20 cellular contexts compared by ENCODE assay signal in genomic region chr6:134046054-134046453, GRCh38.
"Had no signal": no experiment of that assay in that cellular context is flagged by ENCODE, and none has a peak within 500 bp of the region (broad histone marks: within the 10 kb centered on the region; RNA-seq: fewer than 3 reads in every experiment).

No MANE protein-coding gene starts in this region.

- ATAC-seq: activated T-helper 17 cell treated with anti-CD3 and anti-CD28 coated beads, Interleukin-2, amount 50 U/mL, for 72 hours; right cardiac atrium; stimulated activated naive CD8-positive, alpha-beta T cell treated with anti-CD3 and anti-CD28 coated beads, Interleukin-15, amount 100 ng/mL, for 72 hours; WTC11 had no signal

- H3K4me3 ChIP-seq: dorsolateral prefrontal cortex, lung, smooth muscle cell had no signal

- H3K4me2 ChIP-seq: smooth muscle cell had no signal

- DNase-seq: activated CD4-positive, alpha-beta memory T cell treated with anti-CD3 and anti-CD28 coated beads for 36 hours; activated CD4-positive, alpha-beta T cell treated with anti-CD3 and anti-CD28 coated beads for 4 hours; activated naive CD4-positive, alpha-beta T cell treated with Interleukin-2 at 50 U/mL for 16 hours; activated T-cell treated with anti-CD3 and anti-CD28 coated beads, Interleukin-2, amount 50 U/mL, for 1 hour; brain microvascular endothelial cell; central memory CD4-positive, alpha-beta T cell; foreskin melanocyte; hypothalamus; islet precursor cell; posterior cingulate gyrus; right cardiac atrium; stimulated activated CD4-positive, alpha-beta T cell treated with anti-CD3 and anti-CD28 coated beads, Interleukin-4, amount 100 ng/mL, for 1 hour; stimulated activated naive CD8-positive, alpha-beta T cell treated with anti-CD3 and anti-CD28 coated beads, Interleukin-15, amount 100 ng/mL, for 72 hours; trophoblast cell had no signal

- H3K27me3 ChIP-seq: brain microvascular endothelial cell, dorsolateral prefrontal cortex had no signal

- H3K36me3 ChIP-seq: brain microvascular endothelial cell had no signal

- H3K27ac ChIP-seq: brain microvascular endothelial cell, epithelial cell of prostate had no signal
